ENCODE assay signal across 17 cellular contexts in the genomic region with DNA sequence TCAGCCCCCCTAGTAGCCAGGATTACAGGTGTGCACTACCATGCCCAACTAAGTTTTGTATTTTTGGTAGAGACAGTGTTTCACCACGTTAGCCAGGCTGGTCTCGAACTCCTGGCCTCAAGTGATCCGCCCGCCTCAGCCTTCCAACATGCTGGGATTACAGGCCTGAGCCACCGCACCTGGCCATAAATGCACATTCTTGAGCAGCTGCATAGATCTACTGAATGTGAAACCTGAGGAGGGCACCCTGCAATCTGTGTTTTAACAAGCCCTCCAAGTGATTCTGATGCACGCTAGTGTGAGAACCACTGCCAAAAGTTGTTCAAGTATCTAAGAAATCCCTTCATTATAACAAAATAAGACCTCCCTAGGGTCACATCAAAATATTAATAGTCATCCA.
DNase-seq lines count a peak whose midpoint lies in the region; ATAC-seq and FAIRE-seq lines count a peak whose summit lies in the region.
"Had no signal": no experiment of that assay in that cellular context is flagged by ENCODE, and none has a peak within 500 bp of the region (broad histone marks: within the 10 kb centered on the region; RNA-seq: fewer than 3 reads in every experiment).

No MANE protein-coding gene starts in this region.

- no peaks in the 10 kb centered on the region for H3K36me3 ChIP-seq in SJCRH30
- H3K36me3 ChIP-seq: BLaER1 treated with 17β-estradiol and CSF1 and Interleukin-3, amounts not matched to agents 10 nM and 100 nM had no signal

- DNase-seq in activated CD4-positive, alpha-beta T cell treated with anti-CD3 and anti-CD28 coated beads, Interleukin-2, amount 10 ng/mL, durations not matched to agents 24 days and 14 days: peak; percentile 49
- no peak for DNase-seq in activated CD4-positive, alpha-beta T cell treated with anti-CD3 and anti-CD28 coated beads, Interleukin-2, amount 10 ng/mL, durations not matched to agents 7 days and 5 days
- peak; percentile 35 for DNase-seq in DMS79 treated with DMSO at 0.1 percent for 48 hours (lab: John Stamatoyannopoulos, UW)
- peak; percentile 24 to 39 for DNase-seq in SJCRH30
- no peak for DNase-seq in urothelium cell line (ENCODE audit: low spot score)
- no peak for DNase-seq in activated T-helper 1 cell treated with anti-CD3 and anti-CD28 coated beads, Interleukin-12 subunit alpha, Interleukin-12 subunit beta, Interleukin-2, Interleukin-4 antibody, amounts not matched to agents 30 ng/mL and 10 ng/mL and 1 ng/mL, durations not matched to agents 14 hours and 24 hours and 36 hours (ENCODE audit: low spot score)
- DNase-seq: Caco-2, DND-41, GM23248, NCI-H1694 treated with DMSO at 0.1 percent for 48 hours, NCI-H510A, PC-9, T-helper 2 cell had no signal

- H3K36me3 Mint-ChIP-seq in activated CD4-positive, alpha-beta T cell treated with anti-CD3 and anti-CD28 coated beads, Interleukin-2, amount 10 ng/mL, durations not matched to agents 24 days and 14 days (ENCODE audit: low read depth): no peaks in the 10 kb centered on the region
- H3K36me3 Mint-ChIP-seq in activated CD4-positive, alpha-beta T cell treated with anti-CD3 and anti-CD28 coated beads, Interleukin-2, amount 10 ng/mL, durations not matched to agents 7 days and 5 days (ENCODE audit: low read depth): no peaks in the 10 kb centered on the region
- no peaks in the 10 kb centered on the region for H3K36me3 Mint-ChIP-seq in activated T-helper 1 cell treated with anti-CD3 and anti-CD28 coated beads, Interleukin-12 subunit alpha, Interleukin-12 subunit beta, Interleukin-2, Interleukin-4 antibody, amounts not matched to agents 30 ng/mL and 10 ng/mL and 1 ng/mL, durations not matched to agents 14 hours and 24 hours and 36 hours (ENCODE audit: low read depth)

- no peak overlapping the region for H3K27ac Mint-ChIP-seq in activated CD4-positive, alpha-beta T cell treated with anti-CD3 and anti-CD28 coated beads, Interleukin-2, amount 10 ng/mL, durations not matched to agents 24 days and 14 days
- no peak overlapping the region for H3K27ac Mint-ChIP-seq in activated CD4-positive, alpha-beta T cell treated with anti-CD3 and anti-CD28 coated beads, Interleukin-2, amount 10 ng/mL, durations not matched to agents 7 days and 5 days
- H3K27ac Mint-ChIP-seq in activated T-helper 1 cell treated with anti-CD3 and anti-CD28 coated beads, Interleukin-12 subunit alpha, Interleukin-12 subunit beta, Interleukin-2, Interleukin-4 antibody, amounts not matched to agents 30 ng/mL and 10 ng/mL and 1 ng/mL, durations not matched to agents 14 hours and 24 hours and 36 hours: no peak overlapping the region

- intact Hi-C loops in activated CD4-positive, alpha-beta T cell treated with anti-CD3 and anti-CD28 coated beads, Interleukin-2, amount 10 ng/mL, durations not matched to agents 24 days and 14 days (cut with micrococcal nuclease): loop anchor here (5.0 kb wide), 1 partner anchor 40 kb away; no protein-coding TSS in a partner anchor
- intact Hi-C loops in activated T-helper 1 cell treated with anti-CD3 and anti-CD28 coated beads, Interleukin-12 subunit alpha, Interleukin-12 subunit beta, Interleukin-2, Interleukin-4 antibody, amounts not matched to agents 30 ng/mL and 10 ng/mL and 1 ng/mL, durations not matched to agents 14 hours and 24 hours and 36 hours (cut with micrococcal nuclease): no loop called here

- peaks cover 4% of the 10 kb centered on the region for H3K27me3 Mint-ChIP-seq in activated CD4-positive, alpha-beta T cell treated with anti-CD3 and anti-CD28 coated beads, Interleukin-2, amount 10 ng/mL, durations not matched to agents 24 days and 14 days
- peaks cover 3% of the 10 kb centered on the region for H3K27me3 Mint-ChIP-seq in activated CD4-positive, alpha-beta T cell treated with anti-CD3 and anti-CD28 coated beads, Interleukin-2, amount 10 ng/mL, durations not matched to agents 7 days and 5 days
- H3K27me3 Mint-ChIP-seq in activated T-helper 1 cell treated with anti-CD3 and anti-CD28 coated beads, Interleukin-12 subunit alpha, Interleukin-12 subunit beta, Interleukin-2, Interleukin-4 antibody, amounts not matched to agents 30 ng/mL and 10 ng/mL and 1 ng/mL, durations not matched to agents 14 hours and 24 hours and 36 hours (ENCODE audit: insufficient read depth): peaks cover 4% of the 10 kb centered on the region

- POLR2A ChIA-PET in activated CD4-positive, alpha-beta T cell treated with anti-CD3 and anti-CD28 coated beads, Interleukin-2, amount 10 ng/mL, durations not matched to agents 7 days and 5 days (lab: Charles Lee): interaction anchor here (0.6 kb wide), 1 partner anchor 8 kb away, joined by 4 read pairs; no protein-coding TSS in a partner anchor

- CTCF ChIA-PET in activated CD4-positive, alpha-beta T cell treated with anti-CD3 and anti-CD28 coated beads, Interleukin-2, amount 10 ng/mL, durations not matched to agents 7 days and 5 days (lab: Charles Lee): interaction anchor here (0.6 to 1.4 kb wide), 3 partner anchors 9 to 1405 kb away, joined by 3 to 4 read pairs (median 4); no protein-coding TSS in a partner anchor

- H3K9me3 ChIP-seq in SJCRH30 (replicated peaks): no peaks in the 10 kb centered on the region
- H3K9me3 ChIP-seq: BLaER1 treated with 17β-estradiol and CSF1 and Interleukin-3, amounts not matched to agents 10 nM and 100 nM; Caco-2 had no signal

- no peaks in the 10 kb centered on the region for H3K27me3 ChIP-seq in SJCRH30
- H3K27me3 ChIP-seq: BLaER1 treated with 17β-estradiol and CSF1 and Interleukin-3, amounts not matched to agents 10 nM and 100 nM had no signal

- H3K9me3 Mint-ChIP-seq in activated CD4-positive, alpha-beta T cell treated with anti-CD3 and anti-CD28 coated beads, Interleukin-2, amount 10 ng/mL, durations not matched to agents 24 days and 14 days: no peaks in the 10 kb centered on the region
- H3K9me3 Mint-ChIP-seq in activated CD4-positive, alpha-beta T cell treated with anti-CD3 and anti-CD28 coated beads, Interleukin-2, amount 10 ng/mL, durations not matched to agents 7 days and 5 days: no peaks in the 10 kb centered on the region
- no peaks in the 10 kb centered on the region for H3K9me3 Mint-ChIP-seq in activated T-helper 1 cell treated with anti-CD3 and anti-CD28 coated beads, Interleukin-12 subunit alpha, Interleukin-12 subunit beta, Interleukin-2, Interleukin-4 antibody, amounts not matched to agents 30 ng/mL and 10 ng/mL and 1 ng/mL, durations not matched to agents 14 hours and 24 hours and 36 hours

- H3K4me3 ChIP-seq in SJCRH30: no peak overlapping the region
- H3K4me3 ChIP-seq: BLaER1 treated with 17β-estradiol and CSF1 and Interleukin-3, amounts not matched to agents 10 nM and 100 nM; GM23248; PC-9 had no signal

- FAIRE-seq in urothelium cell line (lab: Jason Lieb, UNC): peak; percentile 56

- no peaks in the 10 kb centered on the region for H3K4me1 Mint-ChIP-seq in activated CD4-positive, alpha-beta T cell treated with anti-CD3 and anti-CD28 coated beads, Interleukin-2, amount 10 ng/mL, durations not matched to agents 24 days and 14 days
- peaks cover 9% of the 10 kb centered on the region for H3K4me1 Mint-ChIP-seq in activated CD4-positive, alpha-beta T cell treated with anti-CD3 and anti-CD28 coated beads, Interleukin-2, amount 10 ng/mL, durations not matched to agents 7 days and 5 days
- peaks cover 8% of the 10 kb centered on the region for H3K4me1 Mint-ChIP-seq in activated T-helper 1 cell treated with anti-CD3 and anti-CD28 coated beads, Interleukin-12 subunit alpha, Interleukin-12 subunit beta, Interleukin-2, Interleukin-4 antibody, amounts not matched to agents 30 ng/mL and 10 ng/mL and 1 ng/mL, durations not matched to agents 14 hours and 24 hours and 36 hours (ENCODE audit: low read depth)

- no peak overlapping the region for H3K27ac ChIP-seq in SJCRH30
- H3K27ac ChIP-seq: BLaER1 treated with 17β-estradiol and CSF1 and Interleukin-3, amounts not matched to agents 10 nM and 100 nM; GM23248; HL-60; PC-9 had no signal

- ATAC-seq in HG02642 (IDR thresholded peaks at IDR 0.05; ENCODE audit: poor library complexity, unreplicated experiment): no peak
- ATAC-seq: Right ventricle myocardium inferior had no signal

- H3K4me1 ChIP-seq in SJCRH30: no peaks in the 10 kb centered on the region
- H3K4me1 ChIP-seq: Caco-2 had no signal

- no peak overlapping the region for H3K4me3 Mint-ChIP-seq in activated CD4-positive, alpha-beta T cell treated with anti-CD3 and anti-CD28 coated beads, Interleukin-2, amount 10 ng/mL, durations not matched to agents 24 days and 14 days
- H3K4me3 Mint-ChIP-seq in activated CD4-positive, alpha-beta T cell treated with anti-CD3 and anti-CD28 coated beads, Interleukin-2, amount 10 ng/mL, durations not matched to agents 7 days and 5 days: no peak overlapping the region
- no peak overlapping the region for H3K4me3 Mint-ChIP-seq in activated T-helper 1 cell treated with anti-CD3 and anti-CD28 coated beads, Interleukin-12 subunit alpha, Interleukin-12 subunit beta, Interleukin-2, Interleukin-4 antibody, amounts not matched to agents 30 ng/mL and 10 ng/mL and 1 ng/mL, durations not matched to agents 14 hours and 24 hours and 36 hours

Comparison
In these comparisons a context has a peak if more than half of its experiments do, and no peak if none do; other contexts are left out.
1. DNase-seq: peak in activated CD4-positive, alpha-beta T cell treated with anti-CD3 and anti-CD28 coated beads, Interleukin-2, amount 10 ng/mL, durations not matched to agents 24 days and 14 days (single experiment), DMS79 treated with DMSO at 0.1 percent for 48 hours (single experiment) and SJCRH30 (2 of 2); none in activated CD4-positive, alpha-beta T cell treated with anti-CD3 and anti-CD28 coated beads, Interleukin-2, amount 10 ng/mL, durations not matched to agents 7 days and 5 days (single experiment), urothelium cell line (single experiment) and activated T-helper 1 cell treated with anti-CD3 and anti-CD28 coated beads, Interleukin-12 subunit alpha, Interleukin-12 subunit beta, Interleukin-2, Interleukin-4 antibody, amounts not matched to agents 30 ng/mL and 10 ng/mL and 1 ng/mL, durations not matched to agents 14 hours and 24 hours and 36 hours (single experiment).